ENCODE assay signal across 13 cellular contexts in genomic region chr1:3503525-3503886, GRCh38. TPM values are rescaled to one million over a fixed set of nuclear protein-coding genes. Genes with fewer than 3 reads are reported as not detected.
"Had no signal": no experiment of that assay in that cellular context is flagged by ENCODE, and none has a peak within 500 bp of the region (broad histone marks: within the 10 kb centered on the region; RNA-seq: fewer than 3 reads in every experiment).

No MANE protein-coding gene starts in this region.

- H3K36me3 Mint-ChIP-seq: activated naive CD4-positive, alpha-beta T cell treated with anti-CD3 and anti-CD28 coated beads, Interleukin-2, amount 50 U/mL, for 24 hours had no signal

- H3K27me3 Mint-ChIP-seq: activated naive CD4-positive, alpha-beta T cell treated with anti-CD3 and anti-CD28 coated beads, Interleukin-2, amount 50 U/mL, for 24 hours; naive thymus-derived CD8-positive, alpha-beta T cell; T-helper 17 cell had no signal

- H3K27ac Mint-ChIP-seq: activated naive CD4-positive, alpha-beta T cell treated with anti-CD3 and anti-CD28 coated beads, Interleukin-2, amount 50 U/mL, for 24 hours; T-helper 17 cell had no signal

- H3K36me3 ChIP-seq: prostate gland, right lobe of liver had no signal

- H3K9me3 ChIP-seq: esophagus muscularis mucosa, prostate gland, right lobe of liver, testis had no signal

- H3K4me1 ChIP-seq: prostate gland, right lobe of liver, testis had no signal

- H3K27me3 ChIP-seq: dorsolateral prefrontal cortex, esophagus muscularis mucosa, right lobe of liver, testis had no signal

- H3K4me1 Mint-ChIP-seq: activated naive CD4-positive, alpha-beta T cell treated with anti-CD3 and anti-CD28 coated beads, Interleukin-2, amount 50 U/mL, for 24 hours; naive thymus-derived CD8-positive, alpha-beta T cell had no signal

- DNase-seq: activated T-cell treated with anti-CD3 and anti-CD28 coated beads, Interleukin-2, amount 50 U/mL, for 1 hour; naive thymus-derived CD8-positive, alpha-beta T cell; right lobe of liver; stimulated activated CD4-positive, alpha-beta T cell treated with anti-CD3 and anti-CD28 coated beads, Interleukin-2, amount 100 ng/mL, for 24 hours; stimulated activated naive CD8-positive, alpha-beta T cell treated with anti-CD3 and anti-CD28 coated beads, Interleukin-15, Interleukin-2, amounts not matched to agents 100 U/mL and 50 U/mL, for 24 hours; T-helper 17 cell; testis had no signal

- H3K4me3 Mint-ChIP-seq: activated naive CD4-positive, alpha-beta T cell treated with anti-CD3 and anti-CD28 coated beads, Interleukin-2, amount 50 U/mL, for 24 hours; naive thymus-derived CD8-positive, alpha-beta T cell; T-helper 17 cell had no signal

- H3K9me3 Mint-ChIP-seq: activated naive CD4-positive, alpha-beta T cell treated with anti-CD3 and anti-CD28 coated beads, Interleukin-2, amount 50 U/mL, for 24 hours; naive thymus-derived CD8-positive, alpha-beta T cell had no signal

- H3K27ac ChIP-seq: prostate gland, right lobe of liver, testis had no signal

- H3K4me3 ChIP-seq: dorsolateral prefrontal cortex, esophagus muscularis mucosa, lung, prostate gland, right lobe of liver, testis had no signal

RNA-seq across cellular contexts. Expression of gene ARHGEF16, which starts 49.0 kb away (rescaled TPM):
- total RNA-seq: mononuclear cell; naive thymus-derived CD8-positive, alpha-beta T cell had no signal
- polyA plus RNA-seq: naive thymus-derived CD8-positive, alpha-beta T cell had no signal
